Comparison of ENCODE assay signal across 17 cellular contexts in the genomic region with DNA sequence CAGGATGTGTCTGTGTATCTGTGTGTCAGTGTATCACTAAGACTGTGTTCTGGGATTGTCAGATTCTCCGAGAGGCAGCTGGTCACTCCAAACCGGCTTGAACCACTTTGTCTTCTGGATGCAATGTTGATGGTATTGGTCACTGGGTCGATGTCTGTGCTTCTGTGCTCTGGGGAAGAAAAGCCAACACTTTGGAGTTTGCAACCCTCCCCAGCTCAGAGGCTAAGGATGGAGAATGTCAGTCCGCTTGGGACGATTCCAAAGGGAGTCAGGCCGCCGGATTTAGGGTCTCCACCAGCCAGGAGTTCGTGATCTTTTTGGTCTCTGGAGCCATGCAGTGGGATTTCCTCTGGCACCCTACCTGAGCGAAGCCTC. TPM values are rescaled to one million over a fixed set of nuclear protein-coding genes. Genes with fewer than 3 reads are reported as not detected.
DNase-seq lines count a peak whose midpoint lies in the region; ATAC-seq, FAIRE-seq and TF ChIP-seq lines count a peak whose summit lies in the region.
"Had no signal": no experiment of that assay in that cellular context is flagged by ENCODE, and none has a peak within 500 bp of the region (broad histone marks: within the 10 kb centered on the region; RNA-seq: fewer than 3 reads in every experiment).

No MANE protein-coding gene starts in this region.

- H3K36me3 ChIP-seq in SK-N-MC (ENCODE audit: insufficient read depth, low read length) (peaks cover 49% of the 10 kb centered on the region), tibial artery (no peaks in the 10 kb centered on the region)

- no peak for FAIRE-seq in GM19239 (lab: Jason Lieb, UNC)
- FAIRE-seq: GM12891 had no signal

- no peaks in the 10 kb centered on the region for H3K27me3 ChIP-seq in tibial artery

- no peak overlapping the region for H3K27ac Mint-ChIP-seq in endothelial cell (ENCODE audit: unreplicated experiment)
- peak overlapping the region; percentile 52 to 99 (median 81) for H3K27ac Mint-ChIP-seq in nephron
- H3K27ac Mint-ChIP-seq: activated naive CD8-positive, alpha-beta T cell; CD8-positive, alpha-beta T cell had no signal

- H3K4me1 ChIP-seq in tibial artery = peaks cover 0 to 53% (median 26%) of the 10 kb centered on the region in 4 donors

- no peaks in the 10 kb centered on the region for H3K36me3 Mint-ChIP-seq in endothelial cell (ENCODE audit: low read depth, unreplicated experiment)
- H3K36me3 Mint-ChIP-seq in nephron (ENCODE audit: low read depth) = peaks cover 55% of the 10 kb centered on the region
- H3K36me3 Mint-ChIP-seq: activated naive CD8-positive, alpha-beta T cell; CD8-positive, alpha-beta T cell had no signal

- ATAC-seq in GM19351 (IDR thresholded peaks at IDR 0.05; ENCODE audit: unreplicated experiment) = no peak
- no peak for ATAC-seq in GM21786 (IDR thresholded peaks at IDR 0.05; ENCODE audit: unreplicated experiment)
- ATAC-seq in HG03108 (IDR thresholded peaks at IDR 0.05; ENCODE audit: unreplicated experiment) = no peak
- ATAC-seq: CD8-positive, alpha-beta T cell had no signal

- H3K27ac ChIP-seq in SK-N-MC (peak overlapping the region; percentile 82), tibial artery (peak overlapping the region; percentile 41 to 61)

- H3K9me3 ChIP-seq in SK-N-MC (ENCODE audit: low read depth, low read length) (no peaks in the 10 kb centered on the region), tibial artery (no peaks in the 10 kb centered on the region)

- H3K4me3 Mint-ChIP-seq in endothelial cell (ENCODE audit: unreplicated experiment) (peak overlapping the region; percentile 77), nephron (peak overlapping the region; percentile 94 to 98 (median 97))
- H3K4me3 Mint-ChIP-seq: activated naive CD8-positive, alpha-beta T cell; CD8-positive, alpha-beta T cell; central memory CD8-positive, alpha-beta T cell had no signal

- TF ChIP-seq CTCF in endothelial cell (IDR thresholded peaks at IDR 0.05; ENCODE audit: unreplicated experiment) (no peak), nephron (IDR thresholded peaks at IDR 0.05; ENCODE audit: unreplicated experiment in 3 of 3) (no peak), tibial artery (IDR thresholded peaks at IDR 0.05) (no peak)

- DNase-seq in SK-N-MC (ENCODE audit: low read depth, low spot score) (no peak), endothelial cell (ENCODE audit: low spot score) (no peak), tibial artery (no peak), GM19239 (ENCODE audit: insufficient read length, low spot score) (no peak)
- DNase-seq: activated CD8-positive, alpha-beta memory T cell treated with anti-CD3 and anti-CD28 coated beads, Interleukin-2, amount 50 U/mL, for 4 hours; CD8-positive, alpha-beta T cell; KG1; NCI-H1436 treated with DMSO at 0.1 percent for 48 hours; NCI-H510A treated with DMSO at 0.1 percent for 48 hours; stimulated activated CD4-positive, alpha-beta T cell treated with anti-CD3 and anti-CD28 coated beads, Interleukin-2, amount 100 ng/mL, for 48 hours had no signal

- peaks cover 35% of the 10 kb centered on the region for H3K27me3 Mint-ChIP-seq in endothelial cell (ENCODE audit: unreplicated experiment)
- peaks cover 91% of the 10 kb centered on the region for H3K27me3 Mint-ChIP-seq in nephron (ENCODE audit: low read depth)

- peaks cover 12% of the 10 kb centered on the region for H3K4me1 Mint-ChIP-seq in endothelial cell (ENCODE audit: unreplicated experiment)
- peaks cover 51% of the 10 kb centered on the region for H3K4me1 Mint-ChIP-seq in nephron

- H3K4me3 ChIP-seq in SK-N-MC (peak overlapping the region; percentile 90), tibial artery (peak overlapping the region; percentile 49 to 50)

- H3K9me3 Mint-ChIP-seq in endothelial cell (ENCODE audit: unreplicated experiment) = no peaks in the 10 kb centered on the region
- H3K9me3 Mint-ChIP-seq in nephron = peaks cover 2% of the 10 kb centered on the region
- H3K9me3 Mint-ChIP-seq: CD8-positive, alpha-beta T cell; central memory CD8-positive, alpha-beta T cell had no signal

- H3K9ac ChIP-seq in SK-N-MC (ENCODE audit: insufficient read length) = peak overlapping the region; percentile 86

- intact Hi-C loops in tibial artery (cut with DNase I; ENCODE audit: low total_unique reads) = loop anchor here (10.0 kb wide), 1 partner anchor 179 kb away; no protein-coding TSS in a partner anchor

RNA-seq across cellular contexts. Expression of gene MAFB, which starts 5.2 kb away (rescaled TPM):
- total RNA-seq in endothelial cell (ENCODE audit: unreplicated experiment) = 2.1 TPM
